ENCODE assay signal across 9 cellular contexts in the genomic region with DNA sequence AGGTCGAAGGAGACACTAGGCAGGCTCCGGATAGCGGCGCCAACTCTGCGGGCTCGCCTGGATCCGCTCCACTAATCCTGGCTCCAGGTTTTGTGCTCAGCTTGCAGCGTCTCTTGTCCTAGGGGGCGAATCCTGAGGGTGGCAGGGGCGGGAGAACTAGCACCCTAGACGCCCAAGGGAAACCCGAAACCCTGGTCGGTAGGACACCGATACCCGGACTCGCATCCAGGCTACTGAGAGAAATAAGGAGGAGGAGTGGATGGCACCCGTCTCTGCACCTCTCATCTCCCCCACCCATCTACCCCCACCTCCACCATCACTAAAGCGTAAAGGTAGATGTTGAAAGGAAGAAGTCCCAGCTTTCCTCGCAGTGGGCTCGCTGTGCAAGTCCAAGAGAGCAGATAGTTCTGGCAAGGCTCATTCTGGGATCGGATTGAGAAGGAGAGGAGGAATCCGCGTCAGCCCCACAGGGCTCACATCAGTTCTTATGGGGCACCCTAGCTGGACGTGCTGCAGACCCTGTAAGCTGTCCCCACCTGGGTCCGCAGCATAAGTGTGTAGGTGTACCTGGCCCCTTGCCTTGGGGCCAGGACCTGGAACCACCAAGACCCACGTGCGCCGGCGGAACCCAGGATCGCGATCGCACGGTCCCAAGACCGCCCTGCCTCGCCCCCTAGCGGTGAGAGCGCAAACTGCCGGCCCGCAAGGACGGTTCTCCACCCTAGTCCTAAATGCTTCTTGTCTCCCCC. TPM values are rescaled to one million over a fixed set of nuclear protein-coding genes. Genes with fewer than 3 reads are reported as not detected.
DNase-seq lines count a peak whose midpoint lies in the region; ATAC-seq, FAIRE-seq and TF ChIP-seq lines count a peak whose summit lies in the region.
"Had no signal": no experiment of that assay in that cellular context is flagged by ENCODE, and none has a peak within 500 bp of the region (broad histone marks: within the 10 kb centered on the region; RNA-seq: fewer than 3 reads in every experiment).

No MANE protein-coding gene starts in this region.

- peak; percentile 58 to 80 (median 73) for DNase-seq in CD4-positive, CD25-positive, alpha-beta regulatory T cell
- peak; percentile 78 for DNase-seq in H54 (ENCODE audit: insufficient read length, low spot score)
- DNase-seq in NCI-H2196 treated with DMSO at 0.1 percent for 48 hours (lab: John Stamatoyannopoulos, UW; ENCODE audit: unreplicated experiment), result peak; percentile 45
- DNase-seq in activated CD4-positive, alpha-beta T cell treated with anti-CD3 and anti-CD28 coated beads, Interleukin-2, amount 10 ng/mL, durations not matched to agents 7 days and 5 days, result peak; percentile 69
- DNase-seq in dorsolateral prefrontal cortex, result peak in 8 of 10 donors; percentile 49 to 81 (median 70)
- DNase-seq in memory B cell (ENCODE audit: low spot score in 2 of 2), result peak; percentile 73 to 81
- DNase-seq in stimulated activated CD8-positive, alpha-beta memory T cell treated with anti-CD3 and anti-CD28 coated beads, Interleukin-15, amount 100 ng/mL, for 1 hour (ENCODE audit: low read depth), result peak; percentile 59

- peaks cover 57% of the 10 kb centered on the region for H3K27me3 ChIP-seq in CD4-positive, CD25-positive, alpha-beta regulatory T cell (ENCODE audit: control insufficient read depth, insufficient read depth, low read length)
- peaks cover 22 to 88% (median 71%) of the 10 kb centered on the region in 45 donors for H3K27me3 ChIP-seq in dorsolateral prefrontal cortex

- H3K4me3 Mint-ChIP-seq in CD4-positive, CD25-positive, alpha-beta regulatory T cell, result peak overlapping the region; percentile 57 to 86 (median 80)
- peak overlapping the region; percentile 34 for H3K4me3 Mint-ChIP-seq in activated CD4-positive, alpha-beta T cell treated with anti-CD3 and anti-CD28 coated beads, Interleukin-2, amount 10 ng/mL, durations not matched to agents 7 days and 5 days
- peak overlapping the region; percentile 54 for H3K4me3 Mint-ChIP-seq in memory B cell

- TF ChIP-seq POLR2A in H54 (IDR thresholded peaks at IDR 0.05; ENCODE audit: low read depth, low read length), result no peak

- ATAC-seq in CD4-positive, CD25-positive, alpha-beta regulatory T cell (ENCODE audit: low read depth in 2 of 2), result peak; percentile 69 to 78
- ATAC-seq in memory B cell (ENCODE audit: low read depth) (peak; percentile 76), GM19452 (IDR thresholded peaks at IDR 0.05; ENCODE audit: unreplicated experiment) (no peak)

- CTCF ChIA-PET in activated CD4-positive, alpha-beta T cell treated with anti-CD3 and anti-CD28 coated beads, Interleukin-2, amount 10 ng/mL, durations not matched to agents 7 days and 5 days (lab: Charles Lee), result interaction anchor here (1.4 to 1.5 kb wide), 3 partner anchors 16 to 162 kb away, joined by 3 to 4 read pairs (median 3); no protein-coding TSS in a partner anchor

- H3K9me3 Mint-ChIP-seq in CD4-positive, CD25-positive, alpha-beta regulatory T cell, result peaks cover 0 to 9% (median 2%) of the 10 kb centered on the region in 7 donors
- H3K9me3 Mint-ChIP-seq in activated CD4-positive, alpha-beta T cell treated with anti-CD3 and anti-CD28 coated beads, Interleukin-2, amount 10 ng/mL, durations not matched to agents 7 days and 5 days, result no peaks in the 10 kb centered on the region
- H3K9me3 Mint-ChIP-seq in memory B cell, result peaks cover 1% of the 10 kb centered on the region

- no peak overlapping the region for H3K27ac ChIP-seq in CD4-positive, CD25-positive, alpha-beta regulatory T cell (ENCODE audit: insufficient read depth, low read length, poor library complexity, severe bottlenecking)
- peak overlapping the region in 1 of 59 donors; percentile 40 for H3K27ac ChIP-seq in dorsolateral prefrontal cortex

- intact Hi-C loops in dorsolateral prefrontal cortex (cut with DNase I), result loop anchor here in 1 of 2 donors (5.0 kb wide), 1 partner anchor 84 kb away; no protein-coding TSS in a partner anchor

- no peaks in the 10 kb centered on the region for H3K36me3 ChIP-seq in CD4-positive, CD25-positive, alpha-beta regulatory T cell (ENCODE audit: control insufficient read depth, insufficient read depth, low read length)

- H3K27ac Mint-ChIP-seq in CD4-positive, CD25-positive, alpha-beta regulatory T cell, result peak overlapping the region in 2 of 3 donors; percentile 31 to 33
- no peak overlapping the region for H3K27ac Mint-ChIP-seq in activated CD4-positive, alpha-beta T cell treated with anti-CD3 and anti-CD28 coated beads, Interleukin-2, amount 10 ng/mL, durations not matched to agents 7 days and 5 days
- peak overlapping the region; percentile 46 for H3K27ac Mint-ChIP-seq in memory B cell

- FAIRE-seq in H54 (lab: Jason Lieb, UNC), result no peak
- FAIRE-seq: TTC549 had no signal

- peaks cover 99% of the 10 kb centered on the region for H3K27me3 Mint-ChIP-seq in CD4-positive, CD25-positive, alpha-beta regulatory T cell
- H3K27me3 Mint-ChIP-seq in activated CD4-positive, alpha-beta T cell treated with anti-CD3 and anti-CD28 coated beads, Interleukin-2, amount 10 ng/mL, durations not matched to agents 7 days and 5 days, result peaks cover 91% of the 10 kb centered on the region
- H3K27me3 Mint-ChIP-seq in memory B cell, result peaks cover 60% of the 10 kb centered on the region

- H3K36me3 Mint-ChIP-seq in CD4-positive, CD25-positive, alpha-beta regulatory T cell, result no peaks in the 10 kb centered on the region
- H3K36me3 Mint-ChIP-seq in activated CD4-positive, alpha-beta T cell treated with anti-CD3 and anti-CD28 coated beads, Interleukin-2, amount 10 ng/mL, durations not matched to agents 7 days and 5 days (ENCODE audit: low read depth), result peaks cover 4% of the 10 kb centered on the region
- H3K36me3 Mint-ChIP-seq in memory B cell, result peaks cover 11% of the 10 kb centered on the region

- no peaks in the 10 kb centered on the region for H3K9me3 ChIP-seq in CD4-positive, CD25-positive, alpha-beta regulatory T cell (ENCODE audit: control insufficient read depth in 2 of 2, low read length in 2 of 2)

- peak overlapping the region; percentile 77 for H3K4me3 ChIP-seq in CD4-positive, CD25-positive, alpha-beta regulatory T cell (ENCODE audit: low read depth, low read length)
- H3K4me3 ChIP-seq in dorsolateral prefrontal cortex, result peak overlapping the region in 58 of 59 donors; percentile 7 to 67 (median 42)

- peaks cover 51% of the 10 kb centered on the region for H3K4me1 ChIP-seq in CD4-positive, CD25-positive, alpha-beta regulatory T cell (ENCODE audit: control insufficient read depth, insufficient read depth, low read length, poor library complexity, severe bottlenecking)

- peak; percentile 79 to 99 (median 96) for TF ChIP-seq CTCF in dorsolateral prefrontal cortex (IDR thresholded peaks at IDR 0.05 in 54 of 56, conservative IDR thresholded peaks at IDR 0.05 in 2 of 56; ENCODE audit: low read depth in 1 of 56, partially characterized antibody in 56 of 56)

- H3K4me1 Mint-ChIP-seq in CD4-positive, CD25-positive, alpha-beta regulatory T cell, result peaks cover 6 to 50% (median 36%) of the 10 kb centered on the region in 4 donors
- H3K4me1 Mint-ChIP-seq in activated CD4-positive, alpha-beta T cell treated with anti-CD3 and anti-CD28 coated beads, Interleukin-2, amount 10 ng/mL, durations not matched to agents 7 days and 5 days, result peaks cover 41% of the 10 kb centered on the region
- H3K4me1 Mint-ChIP-seq in memory B cell, result peaks cover 33% of the 10 kb centered on the region

- POLR2A ChIA-PET in activated CD4-positive, alpha-beta T cell treated with anti-CD3 and anti-CD28 coated beads, Interleukin-2, amount 10 ng/mL, durations not matched to agents 7 days and 5 days (lab: Charles Lee), result no interaction called here

RNA-seq across cellular contexts. Expression of a gene that starts 6.9 kb away (rescaled TPM):
- total RNA-seq in CD4-positive, CD25-positive, alpha-beta regulatory T cell, result not detected
- polyA plus RNA-seq in CD4-positive, CD25-positive, alpha-beta regulatory T cell, result not detected
- total RNA-seq in activated CD4-positive, alpha-beta T cell treated with anti-CD3 and anti-CD28 coated beads, Interleukin-2, amount 10 ng/mL, durations not matched to agents 7 days and 5 days, result not detected
- total RNA-seq in dorsolateral prefrontal cortex, result 10 to 100 TPM in 114 of 120 experiments, 1 to 10 TPM in 6; 5.3 to 33.2 (median 20.5) TPM

RNA-seq across cellular contexts. Expression of a gene that starts 17.1 kb away (rescaled TPM):
- total RNA-seq in CD4-positive, CD25-positive, alpha-beta regulatory T cell, result 14.5 TPM
- polyA plus RNA-seq in CD4-positive, CD25-positive, alpha-beta regulatory T cell, result 10 to 100 TPM in 2 of 4 donors, 1 to 10 TPM in 2; 6.1 to 12.2 (median 10.3) TPM
- 1 to 10 TPM; 7.8 to 8.1 TPM for total RNA-seq in activated CD4-positive, alpha-beta T cell treated with anti-CD3 and anti-CD28 coated beads, Interleukin-2, amount 10 ng/mL, durations not matched to agents 7 days and 5 days
- total RNA-seq in dorsolateral prefrontal cortex, result 10 to 100 TPM in 58 of 120 experiments, 1 to 10 TPM in 62; 7.0 to 13.6 (median 9.9) TPM
